1 cellular context compared by ENCODE assay signal in the genomic region with DNA sequence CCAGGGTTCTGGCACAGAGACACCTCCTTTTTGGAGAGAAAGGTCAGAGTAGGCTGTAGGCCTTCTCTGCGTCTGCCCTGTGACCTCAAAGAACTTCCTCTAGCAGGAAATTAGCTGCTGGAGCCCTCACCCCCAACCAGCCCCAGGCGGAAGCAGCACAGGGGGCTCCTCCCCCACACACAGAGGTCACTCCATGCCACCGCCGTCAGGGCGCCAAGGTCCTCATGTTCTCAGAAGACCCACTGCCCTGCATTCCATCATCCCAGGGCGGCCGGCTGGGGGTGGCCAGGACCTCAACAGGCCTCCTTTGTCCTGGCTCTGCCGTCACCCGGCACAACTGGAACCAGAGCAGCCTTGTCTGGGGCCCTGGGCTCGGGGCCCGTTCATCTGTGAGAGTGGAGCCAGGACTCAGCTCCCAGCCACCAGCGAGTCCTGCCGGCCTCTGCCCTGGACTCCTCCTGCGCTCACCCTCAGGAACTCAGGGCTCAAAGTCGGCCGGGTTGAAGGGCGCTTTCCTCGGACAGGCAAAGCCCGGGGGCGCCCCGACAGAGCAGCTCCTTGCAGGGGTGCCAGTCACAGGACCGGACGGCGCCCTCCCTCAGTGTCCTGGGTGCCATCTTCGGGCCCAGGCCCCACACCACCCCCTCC.
TF ChIP-seq lines count a peak whose summit lies in the region.

No MANE protein-coding gene starts in this region.

TF ChIP-seq in A549, 52 proteins besides CTCF, POLR2A, EP300 and RAD21 (continued from another document):
- TF ChIP-seq ZFP36 (IDR thresholded peaks at IDR 0.05; ENCODE audit: borderline replicate concordance, partially characterized antibody) (no peak), JUNB (IDR thresholded peaks at IDR 0.05) (no peak), ESRRA (IDR thresholded peaks at IDR 0.05; ENCODE audit: borderline replicate concordance, low read length) (no peak), HEYL (CRISPR knock-in tag; IDR thresholded peaks at IDR 0.05) (no peak), TP53 (CRISPR knock-in tag; IDR thresholded peaks at IDR 0.05) (no peak), POLR2AphosphoS2 (conservative IDR thresholded peaks at IDR 0.05; ENCODE audit: low read length) (no peak)
- TF ChIP-seq, protein P1, sequence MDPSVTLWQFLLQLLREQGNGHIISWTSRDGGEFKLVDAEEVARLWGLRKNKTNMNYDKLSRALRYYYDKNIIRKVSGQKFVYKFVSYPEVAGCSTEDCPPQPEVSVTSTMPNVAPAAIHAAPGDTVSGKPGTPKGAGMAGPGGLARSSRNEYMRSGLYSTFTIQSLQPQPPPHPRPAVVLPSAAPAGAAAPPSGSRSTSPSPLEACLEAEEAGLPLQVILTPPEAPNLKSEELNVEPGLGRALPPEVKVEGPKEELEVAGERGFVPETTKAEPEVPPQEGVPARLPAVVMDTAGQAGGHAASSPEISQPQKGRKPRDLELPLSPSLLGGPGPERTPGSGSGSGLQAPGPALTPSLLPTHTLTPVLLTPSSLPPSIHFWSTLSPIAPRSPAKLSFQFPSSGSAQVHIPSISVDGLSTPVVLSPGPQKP (IDR thresholded peaks at IDR 0.05; ENCODE audit: low read depth, low read length) = no peak
